ENCODE assay signal across 14 cellular contexts in genomic region chr17:8581002-8581658, GRCh38. TPM values are rescaled to one million over a fixed set of nuclear protein-coding genes. Genes with fewer than 3 reads are reported as not detected.
A peak's percentile ranks its signal among the peaks of the same experiment; 100 is the strongest.
DNase-seq lines count a peak whose midpoint lies in the region; FAIRE-seq and TF ChIP-seq lines count a peak whose summit lies in the region.
"Had no signal": no experiment of that assay in that cellular context is flagged by ENCODE, and none has a peak within 500 bp of the region (broad histone marks: within the 10 kb centered on the region; RNA-seq: fewer than 3 reads in every experiment).

No MANE protein-coding gene starts in this region.

- H3K4me3 ChIP-seq in BLaER1 treated with 17β-estradiol and CSF1 and Interleukin-3, amounts not matched to agents 10 nM and 100 nM, result peak overlapping the region in 2 of 10 experiments; percentile 8 to 22; a peak in 2 of 20 replicates
- no peak overlapping the region for H3K4me3 ChIP-seq in ovary
- no peak overlapping the region for H3K4me3 ChIP-seq in kidney (ENCODE audit: low read length in 2 of 2)
- H3K4me3 ChIP-seq: spleen had no signal

- H3K4me1 ChIP-seq in BLaER1 treated with 17β-estradiol and CSF1 and Interleukin-3, amounts not matched to agents 10 nM and 100 nM, result peaks cover 10 to 59% (median 41%) of the 10 kb centered on the region in 10 experiments
- H3K4me1 ChIP-seq in ovary (ENCODE audit: insufficient read depth) (no peaks in the 10 kb centered on the region), kidney (ENCODE audit: control insufficient read depth in 1 of 2, insufficient read depth in 1 of 2, low read depth in 1 of 2, low read length in 2 of 2) (peaks cover 0 to 2% of the 10 kb centered on the region in 2 donors)
- H3K4me1 ChIP-seq: spleen had no signal

- peaks cover 0 to 12% (median 9%) of the 10 kb centered on the region in 11 experiments; a peak in 15 of 22 replicates for H3K9me3 ChIP-seq in BLaER1 treated with 17β-estradiol and CSF1 and Interleukin-3, amounts not matched to agents 10 nM and 100 nM (replicated peaks in 1 of 11)
- H3K9me3 ChIP-seq in ovary (no peaks in the 10 kb centered on the region), kidney (ENCODE audit: control insufficient read depth in 1 of 2, low read length in 2 of 2) (no peaks in the 10 kb centered on the region)
- H3K9me3 ChIP-seq: spleen had no signal

- TF ChIP-seq CTCF in GM13977 (IDR thresholded peaks at IDR 0.05; ENCODE audit: extremely low read depth, insufficient read depth, missing control alignments), result no peak
- TF ChIP-seq CTCF in ovary (IDR thresholded peaks at IDR 0.05), result no peak
- no peak for TF ChIP-seq CTCF in kidney (IDR thresholded peaks at IDR 0.05; ENCODE audit: borderline replicate concordance, extremely low read depth, insufficient read depth)

- TF ChIP-seq POLR2A in ovary (IDR thresholded peaks at IDR 0.05), result no peak

- peak overlapping the region in 8 of 11 experiments; percentile 22 to 71 (median 47); a peak in 15 of 22 replicates for H3K27ac ChIP-seq in BLaER1 treated with 17β-estradiol and CSF1 and Interleukin-3, amounts not matched to agents 10 nM and 100 nM
- H3K27ac ChIP-seq in ovary (no peak overlapping the region), kidney (ENCODE audit: low read depth in 2 of 2, low read length in 2 of 2) (no peak overlapping the region)
- H3K27ac ChIP-seq: spleen had no signal

- intact Hi-C loops in posterior cingulate gyrus (cut with DNase I), result no loop called here
- intact Hi-C loops in ovary (cut with DNase I), result no loop called here
- intact Hi-C loops in kidney (cut with DNase I), result no loop called here

- FAIRE-seq in kidney (lab: Jason Lieb, UNC), result no peak
- FAIRE-seq: islet of Langerhans had no signal

- H3K36me3 ChIP-seq in BLaER1 treated with 17β-estradiol and CSF1 and Interleukin-3, amounts not matched to agents 10 nM and 100 nM, result peaks cover 0 to 60% (median 24%) of the 10 kb centered on the region in 11 experiments; a peak in 16 of 22 replicates
- H3K36me3 ChIP-seq in ovary (no peaks in the 10 kb centered on the region), kidney (ENCODE audit: control insufficient read depth in 1 of 2, insufficient read depth in 2 of 2, low read length in 2 of 2) (no peaks in the 10 kb centered on the region)
- H3K36me3 ChIP-seq: spleen had no signal

- H3K4me2 ChIP-seq in BLaER1 treated with 17β-estradiol and CSF1 and Interleukin-3, amounts not matched to agents 10 nM and 100 nM, result peak overlapping the region; percentile 42 to 84 (median 69)

- no peaks in the 10 kb centered on the region; a peak in 1 of 22 replicates for H4K20me1 ChIP-seq in BLaER1 treated with 17β-estradiol and CSF1 and Interleukin-3, amounts not matched to agents 10 nM and 100 nM

- 88 to 95% (median 92%) methylated on average over 5 of the region's 5 CpGs for WGBS in ovary, 3 donors

- H3K9ac ChIP-seq in BLaER1 treated with 17β-estradiol and CSF1 and Interleukin-3, amounts not matched to agents 10 nM and 100 nM, result peak overlapping the region in 3 of 11 experiments; percentile 24 to 45 (median 40); a peak in 7 of 22 replicates
- no peak overlapping the region for H3K9ac ChIP-seq in kidney (ENCODE audit: low read length in 2 of 2)

- TF ChIP-seq EP300 in ovary (IDR thresholded peaks at IDR 0.05), result no peak

- H3K27me3 ChIP-seq in BLaER1 treated with 17β-estradiol and CSF1 and Interleukin-3, amounts not matched to agents 10 nM and 100 nM, result no peaks in the 10 kb centered on the region
- H3K27me3 ChIP-seq in ovary, result no peaks in the 10 kb centered on the region
- H3K27me3 ChIP-seq: spleen had no signal

- in situ Hi-C loops in GM13977 (cut with MboI; ENCODE audit: low pct_unique_long_range_greater_than_20kb, low sequenced_read_pairs, unreplicated experiment), result no loop called here

- DNase-seq in GM13977 (ENCODE audit: low spot score), result peak; percentile 43
- DNase-seq in NCI-H2227 treated with DMSO at 0.1 percent for 48 hours (lab: John Stamatoyannopoulos, UW), result peak; percentile 7
- peak; percentile 56 for DNase-seq in glomerular visceral epithelial cell (ENCODE audit: extremely low spot score)
- no peak for DNase-seq in posterior cingulate gyrus
- no peak for DNase-seq in ovary
- no peak for DNase-seq in kidney
- no peak for DNase-seq in NCI-H774 (lab: John Stamatoyannopoulos, UW)
- DNase-seq: activated CD4-positive, CD25-positive, alpha-beta regulatory T cell treated with anti-CD3 and anti-CD28 coated beads, Interleukin-2, amount 50 U/mL, for 72 hours; activated naive CD4-positive, alpha-beta T cell treated with Interleukin-2 at 50 U/mL for 16 hours; CD4-positive, CD25-positive, alpha-beta regulatory T cell; GF-D8; spleen had no signal

RNA-seq across cellular contexts. Expression of gene MYH10, which starts 49.4 kb away (rescaled TPM):
- total RNA-seq in ovary, result 100 to 1,000 TPM in 1 of 7 donors, 10 to 100 TPM in 6; 30.4 to 113 (median 75.5) TPM
- polyA plus RNA-seq in ovary, result 100 to 1,000 TPM in 1 of 2 donors, 10 to 100 TPM in 1; 33.9 to 117 TPM
- total RNA-seq in kidney, result 104 TPM
- polyA plus RNA-seq in kidney (ENCODE audit: insufficient read depth, low read depth, low replicate concordance), result 23.6 TPM

Comparison
In these comparisons a context has a peak if more than half of its experiments do, and no peak if none do; other contexts are left out.
1. H3K27ac ChIP-seq: peak in BLaER1 treated with 17β-estradiol and CSF1 and Interleukin-3, amounts not matched to agents 10 nM and 100 nM (8 of 11); none in ovary (0 of 2) and kidney (0 of 2).
2. DNase-seq: peak in GM13977 (single experiment), NCI-H2227 treated with DMSO at 0.1 percent for 48 hours (single experiment) and glomerular visceral epithelial cell (single experiment); none in posterior cingulate gyrus (0 of 10), ovary (0 of 5), kidney (single experiment) and NCI-H774 (single experiment).